ENCODE assay signal across 18 cellular contexts in the genomic region with DNA sequence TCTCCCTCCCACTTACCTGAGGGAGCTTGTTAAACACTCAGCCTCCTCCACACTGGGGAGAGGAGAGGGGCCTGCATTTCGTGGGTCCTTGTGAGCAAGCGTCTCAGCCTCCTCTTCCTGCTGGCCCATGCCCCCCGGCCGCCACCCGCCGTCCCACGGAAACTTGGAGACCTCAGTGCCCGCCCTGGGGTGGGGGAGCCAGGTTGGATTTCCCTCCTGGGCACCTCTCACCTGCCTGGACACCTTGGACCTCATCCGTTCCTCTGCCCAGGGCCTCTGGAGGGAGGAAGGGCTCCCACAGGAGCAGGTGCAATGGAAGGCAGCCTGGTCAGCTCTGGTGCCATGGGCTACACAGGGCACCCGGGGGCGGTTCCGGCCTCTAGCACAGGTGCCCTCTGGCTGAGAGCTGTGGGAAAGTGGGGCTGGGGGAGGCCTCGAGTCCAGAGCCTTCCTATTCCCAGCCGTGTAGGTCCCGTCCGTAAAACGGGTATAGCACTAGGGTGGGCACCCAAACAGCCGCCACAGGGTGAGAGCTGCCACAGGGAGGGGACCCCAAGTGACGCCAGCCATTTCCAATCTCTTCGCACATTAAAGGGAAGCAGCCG. TPM values are rescaled to one million over a fixed set of nuclear protein-coding genes. Genes with fewer than 3 reads are reported as not detected.
DNase-seq lines count a peak whose midpoint lies in the region; ATAC-seq, FAIRE-seq and TF ChIP-seq lines count a peak whose summit lies in the region.
"Had no signal": no experiment of that assay in that cellular context is flagged by ENCODE, and none has a peak within 500 bp of the region (broad histone marks: within the 10 kb centered on the region; RNA-seq: fewer than 3 reads in every experiment).

No MANE protein-coding gene starts in this region.

- H3K4me3 ChIP-seq in BLaER1 (no peak overlapping the region), HEK293 (ENCODE audit: low read depth, low read length) (no peak overlapping the region), K562 (no peak overlapping the region), mesenchymal stem cell (ENCODE audit: insufficient read depth in 1 of 2, low read depth in 1 of 2, low read length in 2 of 2) (no peak overlapping the region), adrenal gland (no peak overlapping the region)

- no peak overlapping the region for H2AK5ac ChIP-seq in mesenchymal stem cell (ENCODE audit: low read length, severe bottlenecking)

- no peak overlapping the region for H4K91ac ChIP-seq in mesenchymal stem cell (ENCODE audit: low read length)

- no peak for TF ChIP-seq EP300 in K562 (IDR thresholded peaks at IDR 0.05; ENCODE audit: low read length)

- WGBS in K562 (ENCODE audit: insufficient coverage, low coverage, missing lambda C conversion rate) = 90% methylated on average over 11 of the region's 21 CpGs
- WGBS in mesenchymal stem cell = 93% methylated on average over 21 of the region's 21 CpGs
- 93 to 96% (median 94%) methylated on average over 11 to 21 of the region's 21 CpGs for WGBS in adrenal gland, 4 donors

- peaks cover 3% of the 10 kb centered on the region for H3K9me3 ChIP-seq in BLaER1
- H3K9me3 ChIP-seq in HEK293 (ENCODE audit: control insufficient read depth, insufficient read depth, low read depth, low read length) = no peaks in the 10 kb centered on the region
- H3K9me3 ChIP-seq in K562 (replicated peaks; ENCODE audit: control insufficient read depth, insufficient read depth, low read depth, low read length) = 0 out of 2 replicates have a peak, but pooled peaks cover 2% of the 10 kb centered on the region
- no peaks in the 10 kb centered on the region for H3K9me3 ChIP-seq in mesenchymal stem cell (ENCODE audit: control insufficient read depth, low read length)
- H3K9me3 ChIP-seq in adrenal gland (replicated peaks in 1 of 3) = no peaks in the 10 kb centered on the region

- H3K9me3 Mint-ChIP-seq in activated T-helper 17 cell treated with anti-CD3 and anti-CD28 coated beads, Interleukin-2, amount 50 U/mL, for 72 hours = no peaks in the 10 kb centered on the region
- H3K9me3 Mint-ChIP-seq: CD8-positive, alpha-beta T cell had no signal

- H3K9ac ChIP-seq in BLaER1 (no peak overlapping the region), K562 (ENCODE audit: insufficient read depth in 1 of 2, low read depth in 2 of 2, low read length in 2 of 2) (peak overlapping the region in 1 of 2 experiments; percentile 66; a peak in 1 of 4 replicates), mesenchymal stem cell (ENCODE audit: low read length) (no peak overlapping the region)

- H3K36me3 ChIP-seq in BLaER1 = peaks cover 63% of the 10 kb centered on the region
- peaks cover 0 to 51% of the 10 kb centered on the region in 2 experiments; a peak in 2 of 3 replicates for H3K36me3 ChIP-seq in HEK293 (ENCODE audit: control insufficient read depth in 2 of 2, insufficient read depth in 1 of 2, low read length in 2 of 2)
- H3K36me3 ChIP-seq in K562 (ENCODE audit: control insufficient read depth, insufficient read depth, low read length) = peaks cover 98% of the 10 kb centered on the region
- peaks cover 0 to 36% of the 10 kb centered on the region in 2 experiments for H3K36me3 ChIP-seq in mesenchymal stem cell (ENCODE audit: control insufficient read depth in 1 of 2, insufficient read depth in 2 of 2, low read depth in 1 of 2, low read length in 2 of 2)
- H3K36me3 ChIP-seq in adrenal gland (replicated peaks in 1 of 2) = no peaks in the 10 kb centered on the region

- peaks cover 70% of the 10 kb centered on the region for H3K79me1 ChIP-seq in mesenchymal stem cell (replicated peaks; ENCODE audit: low read length, poor library complexity, severe bottlenecking)

- no peak for DNase-seq in K562 (ENCODE audit: extremely low read depth in 1 of 4, low spot score in 3 of 4)
- no peak for DNase-seq in mesenchymal stem cell
- DNase-seq in GM20000 (ENCODE audit: low spot score) = no peak
- DNase-seq in adrenal gland = no peak
- DNase-seq: ACHN; CD8-positive, alpha-beta T cell; COR-L47; DND-41; GDM1 had no signal

- no peak overlapping the region for H3K14ac ChIP-seq in mesenchymal stem cell (ENCODE audit: low read length in 2 of 2)

- no TSS peak for BruUV-seq in K562 (replicated peaks; lab: Mats Ljungman, UMichigan)

- no peak overlapping the region for H3K4ac ChIP-seq in mesenchymal stem cell (ENCODE audit: low read depth in 1 of 2, low read length in 2 of 2)

- H3K23ac ChIP-seq in mesenchymal stem cell (ENCODE audit: low read length in 2 of 2) = no peak overlapping the region

- intact Hi-C loops in K562 (cut with micrococcal nuclease) (no loop called here), adrenal gland (cut with DNase I) (no loop called here)

- H4K8ac ChIP-seq in mesenchymal stem cell (ENCODE audit: low read length) = no peak overlapping the region

- H2BK120ac ChIP-seq in mesenchymal stem cell (ENCODE audit: low read depth, low read length) = no peak overlapping the region

- peaks cover 100% of the 10 kb centered on the region for H4K20me1 ChIP-seq in BLaER1
- peaks cover 78% of the 10 kb centered on the region for H4K20me1 ChIP-seq in K562 (replicated peaks; ENCODE audit: control insufficient read depth, insufficient read depth, low read length)

- H3K27me3 ChIP-seq in BLaER1 = no peaks in the 10 kb centered on the region
- H3K27me3 ChIP-seq in K562 (ENCODE audit: control insufficient read depth in 2 of 2, insufficient read depth in 2 of 2, low read length in 2 of 2) = no peaks in the 10 kb centered on the region
- no peaks in the 10 kb centered on the region for H3K27me3 ChIP-seq in mesenchymal stem cell (ENCODE audit: control insufficient read depth in 1 of 2, insufficient read depth in 1 of 2, low read length in 2 of 2)
- H3K27me3 ChIP-seq in adrenal gland = no peaks in the 10 kb centered on the region

- TF ChIP-seq CTCF in HEK293 (tag by site-specific recombination; IDR thresholded peaks at IDR 0.05) (no peak), K562 (IDR thresholded peaks at IDR 0.05 in 2 of 3, conservative IDR thresholded peaks at IDR 0.05 in 1 of 3; ENCODE audit: insufficient read depth in 2 of 3, low read depth in 1 of 3, low read length in 3 of 3) (no peak), GM20000 (IDR thresholded peaks at IDR 0.05; ENCODE audit: extremely low read depth, missing control alignments) (no peak), adrenal gland (IDR thresholded peaks at IDR 0.05) (no peak)

- peaks cover 28% of the 10 kb centered on the region for H3K9me1 ChIP-seq in K562 (ENCODE audit: control insufficient read depth, insufficient read depth, low read length)

- H2BK5ac ChIP-seq in mesenchymal stem cell (ENCODE audit: low read depth, low read length, poor library complexity, severe bottlenecking) = no peak overlapping the region

- no peaks in the 10 kb centered on the region for H3K36me3 Mint-ChIP-seq in activated T-helper 17 cell treated with anti-CD3 and anti-CD28 coated beads, Interleukin-2, amount 50 U/mL, for 72 hours (ENCODE audit: low read depth)

- H3K4me1 Mint-ChIP-seq in activated T-helper 17 cell treated with anti-CD3 and anti-CD28 coated beads, Interleukin-2, amount 50 U/mL, for 72 hours = peaks cover 4% of the 10 kb centered on the region

- H2AFZ ChIP-seq in K562 (ENCODE audit: low read depth, low read length) (no peak overlapping the region), mesenchymal stem cell (ENCODE audit: low read depth, low read length) (no peak overlapping the region)

- no peaks in the 10 kb centered on the region for H3K27me3 Mint-ChIP-seq in activated T-helper 17 cell treated with anti-CD3 and anti-CD28 coated beads, Interleukin-2, amount 50 U/mL, for 72 hours

- TF ChIP-seq POLR2A in K562 (conservative IDR thresholded peaks at IDR 0.05) (0 out of 2 replicates have a peak, but pooled peaks have one; percentile 7), adrenal gland (IDR thresholded peaks at IDR 0.05) (no peak)

- ATAC-seq in K562 = no peak
- no peak for ATAC-seq in GM18519 (IDR thresholded peaks at IDR 0.05; ENCODE audit: low FRiP score, unreplicated experiment)
- ATAC-seq in activated T-helper 17 cell treated with anti-CD3 and anti-CD28 coated beads, Interleukin-2, amount 50 U/mL, for 72 hours (replicated peaks) = no peak
- ATAC-seq: CD8-positive, alpha-beta T cell had no signal

- in situ Hi-C loops in K562 (cut with MboI) = no loop called here

- H3K27ac ChIP-seq in BLaER1 (no peak overlapping the region), HEK293 (ENCODE audit: extremely low read depth, low read depth, low read length) (no peak overlapping the region), K562 (ENCODE audit: extremely low read depth, low read depth, low read length) (no peak overlapping the region), mesenchymal stem cell (ENCODE audit: low read length, poor library complexity, severe bottlenecking) (no peak overlapping the region), adrenal gland (no peak overlapping the region)
- H3K27ac ChIP-seq: HL-60 had no signal

- peaks cover 99% of the 10 kb centered on the region for H3K4me1 ChIP-seq in BLaER1
- H3K4me1 ChIP-seq in HEK293 (ENCODE audit: control insufficient read depth, insufficient read depth, low read length) = peaks cover 11% of the 10 kb centered on the region
- H3K4me1 ChIP-seq in K562 (replicated peaks in 1 of 2; ENCODE audit: control insufficient read depth in 2 of 2, insufficient read depth in 2 of 2, low read length in 2 of 2) = peaks cover 37 to 83% of the 10 kb centered on the region in 2 experiments
- peaks cover 30% of the 10 kb centered on the region for H3K4me1 ChIP-seq in mesenchymal stem cell (ENCODE audit: control insufficient read depth, insufficient read depth, low read depth, low read length)
- H3K4me1 ChIP-seq in adrenal gland (replicated peaks in 1 of 2) = peaks cover 12 to 37% of the 10 kb centered on the region in 2 donors

- H2BK12ac ChIP-seq in mesenchymal stem cell (ENCODE audit: low read length in 2 of 2) = no peak overlapping the region

- H3K18ac ChIP-seq in mesenchymal stem cell (ENCODE audit: low read depth in 1 of 2, low read length in 2 of 2) = no peak overlapping the region

- H3K4me3 Mint-ChIP-seq in activated T-helper 17 cell treated with anti-CD3 and anti-CD28 coated beads, Interleukin-2, amount 50 U/mL, for 72 hours = no peak overlapping the region
- H3K4me3 Mint-ChIP-seq: CD14-positive monocyte; CD8-positive, alpha-beta T cell had no signal

- CTCF ChIA-PET in HEK293 (lab: Yijun Ruan, JAX) = interaction anchor here (0.6 to 1.1 kb wide), 2 partner anchors 8 to 221 kb away, joined by 3 to 5 read pairs; no protein-coding TSS in a partner anchor
- CTCF ChIA-PET in K562 (lab: Yijun Ruan, JAX; ENCODE audit: low intra/inter-chr PET ratio) = no interaction called here

- peak overlapping the region; percentile 30 for H2BK15ac ChIP-seq in mesenchymal stem cell (ENCODE audit: low read depth, poor library complexity, severe bottlenecking)

- peaks cover 99% of the 10 kb centered on the region for H3K79me2 ChIP-seq in K562 (ENCODE audit: control insufficient read depth, insufficient read depth, low read length)

- FAIRE-seq in K562 (lab: Jason Lieb, UNC) = no peak
- FAIRE-seq: D721Med, GM12892, GM19239 had no signal

- no peak overlapping the region for H3K27ac Mint-ChIP-seq in activated T-helper 17 cell treated with anti-CD3 and anti-CD28 coated beads, Interleukin-2, amount 50 U/mL, for 72 hours

- POLR2A ChIA-PET in HEK293 (lab: Yijun Ruan, JAX) = no interaction called here
- POLR2A ChIA-PET in K562 (lab: Yijun Ruan, JAX) = interaction anchor here (0.5 to 1.9 kb wide), 3 partner anchors 9 to 56 kb away, joined by 3 to 5 read pairs (median 3); no protein-coding TSS in a partner anchor

- no peak for TF ChIP-seq RAD21 in K562 (CRISPR knock-in tag; conservative IDR thresholded peaks at IDR 0.05 in 1 of 2, IDR thresholded peaks at IDR 0.05 in 1 of 2)

- peak overlapping the region; percentile 99 for H3K4me2 ChIP-seq in BLaER1
- H3K4me2 ChIP-seq in K562 (ENCODE audit: insufficient read depth, low read length) = no peak overlapping the region
- no peak overlapping the region for H3K4me2 ChIP-seq in mesenchymal stem cell (ENCODE audit: low read length, poor library complexity, severe bottlenecking)

RNA-seq across cellular contexts. Expression of gene GSE1, which starts 11.0 kb away (rescaled TPM):
- total RNA-seq in K562 (2011; cell fraction: chromatin; rRNA removed; ENCODE audit: low replicate concordance) = 692 and 1,066 TPM in 2 replicates
- 409 and 435 TPM in 2 replicates for total RNA-seq in K562 (2011; cell fraction: nucleolus; rRNA removed)
- total RNA-seq in K562 (2011; cell fraction: nucleoplasm; rRNA removed) = 438 and 467 TPM in 2 replicates
- total RNA-seq in K562 (2014; rRNA removed) (89.1 and 104 TPM in 2 replicates), K562 (2014; rRNA removed; fragmentation: Illumina TruSeq; extraction: Trizol) (40.9 and 41.8 TPM in 2 replicates), K562 (2015; rRNA removed; fragmentation: Illumina TruSeq; extraction: Trizol) (57.9 and 60.6 TPM in 2 replicates), K562 (2021) (208 and 244 TPM in 2 replicates), adrenal gland (10 to 100 TPM; 57.1 to 99.9 (median 68.2) TPM)
- polyA plus RNA-seq in K562 (2011; rRNA removed) (54.2 and 64.0 TPM in 2 replicates), K562 (2014; fragmentation: Illumina TruSeq; extraction: Trizol) (116 and 138 TPM in 2 replicates), K562 (2014; fragmentation: Nextera tagmentation; extraction: Ambion mirVana) (10 to 100 TPM; 12.2 to 15.8 TPM), K562 (2014; rRNA removed) (101 and 116 TPM in 2 replicates), adrenal gland (10 to 100 TPM; 24.4 to 75.9 (median 25.8) TPM)
- polyA plus RNA-seq in K562 (2011; cell fraction: cytosol; rRNA removed) = 54.1 and 55.3 TPM in 2 replicates
- polyA plus RNA-seq in K562 (2011; cell fraction: nucleus; rRNA removed) = 210 and 277 TPM in 2 replicates
- 113 and 125 TPM in 2 replicates for polyA plus RNA-seq in K562 (2012)
- 61.1 and 68.8 TPM in 2 replicates for polyA minus RNA-seq in K562 (2011; rRNA and poly(A)+ RNA removed)
- polyA minus RNA-seq in K562 (2011; cell fraction: cytosol; rRNA and poly(A)+ RNA removed) = 106 and 121 TPM in 2 replicates
- 117 and 133 TPM in 2 replicates for polyA minus RNA-seq in K562 (2011; cell fraction: nucleus; rRNA and poly(A)+ RNA removed)
- 39.2 TPM for polyA plus RNA-seq in mesenchymal stem cell (2013, experiment 1 of 2)
- 38.5 TPM for polyA plus RNA-seq in mesenchymal stem cell (2013, experiment 2 of 2)
- 10 to 100 TPM; 12.1 to 17.4 TPM for total RNA-seq in activated T-helper 17 cell treated with anti-CD3 and anti-CD28 coated beads, Interleukin-2, amount 50 U/mL, for 72 hours
